In genomic region chr15:63510548-63510940, GRCh38 we compare ENCODE assay signal across 10 cellular contexts. TPM values are rescaled to one million over a fixed set of nuclear protein-coding genes. Genes with fewer than 3 reads are reported as not detected.
DNase-seq lines count a peak whose midpoint lies in the region; ATAC-seq and TF ChIP-seq lines count a peak whose summit lies in the region.
"Had no signal": no experiment of that assay in that cellular context is flagged by ENCODE, and none has a peak within 500 bp of the region (broad histone marks: within the 10 kb centered on the region; RNA-seq: fewer than 3 reads in every experiment).

No MANE protein-coding gene starts in this region.

- H3K9ac ChIP-seq in OCI-LY3 (ENCODE audit: low read length) = peak overlapping the region; percentile 8; the same call in 1 of the 2 replicates
- peak overlapping the region; percentile 15 for H3K9ac ChIP-seq in skeletal muscle satellite cell (ENCODE audit: low read depth, low read length)

- peaks cover 11% of the 10 kb centered on the region for H3K36me3 Mint-ChIP-seq in central memory CD8-positive, alpha-beta T cell (ENCODE audit: insufficient read depth)

- H3K4me1 ChIP-seq in OCI-LY3 (ENCODE audit: low read length) (peaks cover 65% of the 10 kb centered on the region), skeletal muscle satellite cell (ENCODE audit: control insufficient read depth, insufficient read depth, low read length) (peaks cover 64% of the 10 kb centered on the region)

- peaks cover 81% of the 10 kb centered on the region for H3K4me1 Mint-ChIP-seq in central memory CD8-positive, alpha-beta T cell

- no peak for ATAC-seq in central memory CD8-positive, alpha-beta T cell (replicated peaks; ENCODE audit: extremely low read depth, poor library complexity, severe bottlenecking)

- H3K4me3 ChIP-seq in OCI-LY3 (ENCODE audit: low read length) (no peak overlapping the region), skeletal muscle satellite cell (ENCODE audit: low read length) (peak overlapping the region; percentile 47)
- H3K4me3 ChIP-seq: ovary had no signal

- DNase-seq in NCI-H510A treated with DMSO at 0.1 percent for 48 hours (lab: John Stamatoyannopoulos, UW) (peak; percentile 8), NCI-H510A (lab: John Stamatoyannopoulos, UW) (no peak), NCI-H526 treated with DMSO at 0.1 percent for 48 hours (lab: John Stamatoyannopoulos, UW) (no peak), pons (ENCODE audit: low spot score) (no peak), ureter (ENCODE audit: low spot score) (no peak)
- DNase-seq in central memory CD8-positive, alpha-beta T cell (ENCODE audit: low spot score in 2 of 2) = no peak
- DNase-seq: 8988T, ovary had no signal

- peak overlapping the region; percentile 57 for H3K4me3 Mint-ChIP-seq in central memory CD8-positive, alpha-beta T cell

- H3K27me3 Mint-ChIP-seq in central memory CD8-positive, alpha-beta T cell = no peaks in the 10 kb centered on the region

- peak overlapping the region; percentile 42 for H3K27ac Mint-ChIP-seq in central memory CD8-positive, alpha-beta T cell (ENCODE audit: low read depth)

- no peaks in the 10 kb centered on the region for H3K9me3 Mint-ChIP-seq in central memory CD8-positive, alpha-beta T cell

- TF ChIP-seq CTCF in OCI-LY3 (IDR thresholded peaks at IDR 0.05; ENCODE audit: low read depth, low read length) = no peak

- peaks cover 100% of the 10 kb centered on the region for H3K79me2 ChIP-seq in OCI-LY3 (ENCODE audit: low read length)

- H3K27ac ChIP-seq in OCI-LY3 (ENCODE audit: low read length) = no peak overlapping the region

- peaks cover 94% of the 10 kb centered on the region for H4K20me1 ChIP-seq in OCI-LY3 (ENCODE audit: insufficient read depth, low read length)

- peaks cover 3% of the 10 kb centered on the region for H3K36me3 ChIP-seq in OCI-LY3 (replicated peaks; ENCODE audit: low read depth, low read length)
- H3K36me3 ChIP-seq in skeletal muscle satellite cell (ENCODE audit: insufficient read depth, low read length) = no peaks in the 10 kb centered on the region
- H3K36me3 ChIP-seq: ovary had no signal

- no peaks in the 10 kb centered on the region for H3K27me3 ChIP-seq in OCI-LY3 (ENCODE audit: low read depth, low read length)
- no peaks in the 10 kb centered on the region for H3K27me3 ChIP-seq in skeletal muscle satellite cell (ENCODE audit: control insufficient read depth, insufficient read depth, low read length)
- H3K27me3 ChIP-seq: ovary had no signal

- no peak overlapping the region for H2AFZ ChIP-seq in OCI-LY3 (ENCODE audit: low read depth, low read length)

- H3K9me3 ChIP-seq in OCI-LY3 (ENCODE audit: insufficient read depth, low read length) (no peaks in the 10 kb centered on the region), skeletal muscle satellite cell (replicated peaks; ENCODE audit: low read length) (no peaks in the 10 kb centered on the region)
- H3K9me3 ChIP-seq: ovary had no signal

- H3K4me2 ChIP-seq in OCI-LY3 (ENCODE audit: low read length) = peak overlapping the region; percentile 46
- peak overlapping the region; percentile 74 for H3K4me2 ChIP-seq in skeletal muscle satellite cell (ENCODE audit: low read length)

RNA-seq across cellular contexts. Expression of gene USP3, which starts 6.2 kb away (rescaled TPM):
- 32.1 and 37.0 TPM in 2 replicates for total RNA-seq in skeletal muscle satellite cell (2012; rRNA removed)
- 107 TPM for total RNA-seq in ureter
